In genomic region chrX:4935846-4936245, GRCh38 we compare ENCODE assay signal across 13 cellular contexts.
DNase-seq lines count a peak whose midpoint lies in the region; ATAC-seq and TF ChIP-seq lines count a peak whose summit lies in the region.
"Had no signal": no experiment of that assay in that cellular context is flagged by ENCODE, and none has a peak within 500 bp of the region (broad histone marks: within the 10 kb centered on the region; RNA-seq: fewer than 3 reads in every experiment).

No MANE protein-coding gene starts in this region.

- peak overlapping the region; percentile 87 for H3K4me2 ChIP-seq in OCI-LY3 (ENCODE audit: low read length)
- H3K4me2 ChIP-seq: KMS-11 had no signal

- BruUV-seq in Caco-2 (replicated peaks; lab: Mats Ljungman, UMichigan): no TSS peak

- POLR2A ChIA-PET in Caco-2 (lab: Charles Lee): no interaction called here

- H3K36me3 Mint-ChIP-seq in stimulated activated effector memory CD8-positive, alpha-beta T cell treated with anti-CD3 and anti-CD28 coated beads, Interleukin-12 subunit alpha, Interleukin-12 subunit beta, amount 100 ng/mL, for 72 hours: no peaks in the 10 kb centered on the region
- H3K36me3 Mint-ChIP-seq in immature natural killer cell (no peaks in the 10 kb centered on the region), Caco-2 (ENCODE audit: insufficient read depth, unreplicated experiment) (no peaks in the 10 kb centered on the region)
- H3K36me3 Mint-ChIP-seq: type B pancreatic cell had no signal

- CTCF ChIA-PET in Caco-2 (lab: Charles Lee): no interaction called here

- H3K27ac ChIP-seq in OCI-LY3 (ENCODE audit: low read length): peak overlapping the region; percentile 90
- H3K27ac ChIP-seq: KMS-11 had no signal

- H2AFZ ChIP-seq in OCI-LY3 (ENCODE audit: low read depth, low read length): no peak overlapping the region

- H3K9me3 Mint-ChIP-seq in stimulated activated effector memory CD8-positive, alpha-beta T cell treated with anti-CD3 and anti-CD28 coated beads, Interleukin-12 subunit alpha, Interleukin-12 subunit beta, amount 100 ng/mL, for 72 hours: peaks cover 4% of the 10 kb centered on the region
- H3K9me3 Mint-ChIP-seq in immature natural killer cell (peaks cover 0 to 12% (median 9%) of the 10 kb centered on the region in 6 donors), Caco-2 (ENCODE audit: unreplicated experiment) (no peaks in the 10 kb centered on the region)
- H3K9me3 Mint-ChIP-seq: CD4-positive, alpha-beta T cell had no signal

- H3K9me3 ChIP-seq in OCI-LY3 (ENCODE audit: insufficient read depth, low read length): no peaks in the 10 kb centered on the region
- no peaks in the 10 kb centered on the region for H3K9me3 ChIP-seq in Caco-2

- no peaks in the 10 kb centered on the region for H3K27me3 ChIP-seq in OCI-LY3 (ENCODE audit: low read depth, low read length)
- no peaks in the 10 kb centered on the region for H3K27me3 ChIP-seq in Caco-2 (replicated peaks; ENCODE audit: control insufficient read depth, insufficient read depth, low read length)

- TF ChIP-seq CTCF in OCI-LY3 (IDR thresholded peaks at IDR 0.05; ENCODE audit: low read depth, low read length): no peak
- TF ChIP-seq CTCF in Caco-2 (IDR thresholded peaks at IDR 0.05; ENCODE audit: insufficient read depth in 1 of 2, low read depth in 1 of 2, low read length in 1 of 2, severe bottlenecking in 1 of 2, unreplicated experiment in 1 of 2): no peak

- peak; percentile 70 for DNase-seq in GDM1 (lab: John Stamatoyannopoulos, UW)
- DNase-seq in left ventricle myocardium superior: no peak
- no peak for DNase-seq in stimulated activated effector memory CD8-positive, alpha-beta T cell treated with anti-CD3 and anti-CD28 coated beads, Interleukin-12 subunit alpha, Interleukin-12 subunit beta, amount 100 ng/mL, for 72 hours (ENCODE audit: low spot score in 2 of 2)
- no peak for DNase-seq in immature natural killer cell
- no peak for DNase-seq in DMS 273 treated with DMSO at 0.1 percent for 48 hours (lab: John Stamatoyannopoulos, UW)
- no peak for DNase-seq in Caco-2
- DNase-seq: activated naive CD4-positive, alpha-beta T cell; CD4-positive, alpha-beta T cell; NK-92 treated with Interleukin-12 subunit alpha and Interleukin-12 subunit beta, amount 100 ng/mL, for 24 hours had no signal

- H3K36me3 ChIP-seq in OCI-LY3 (replicated peaks; ENCODE audit: low read depth, low read length): no peaks in the 10 kb centered on the region
- no peaks in the 10 kb centered on the region for H3K36me3 ChIP-seq in Caco-2 (ENCODE audit: control insufficient read depth, insufficient read depth, low read length)

- ATAC-seq in HG02852 (IDR thresholded peaks at IDR 0.05; ENCODE audit: unreplicated experiment): peak; percentile 82
- peak; percentile 51 for ATAC-seq in left ventricle myocardium superior
- no peak for ATAC-seq in stimulated activated effector memory CD8-positive, alpha-beta T cell treated with anti-CD3 and anti-CD28 coated beads, Interleukin-12 subunit alpha, Interleukin-12 subunit beta, amount 100 ng/mL, for 72 hours

- peak overlapping the region; percentile 63 for H3K4me3 ChIP-seq in OCI-LY3 (ENCODE audit: low read length)
- no peak overlapping the region for H3K4me3 ChIP-seq in Caco-2 (ENCODE audit: low read depth, low read length)

- H3K4me1 Mint-ChIP-seq in stimulated activated effector memory CD8-positive, alpha-beta T cell treated with anti-CD3 and anti-CD28 coated beads, Interleukin-12 subunit alpha, Interleukin-12 subunit beta, amount 100 ng/mL, for 72 hours: no peaks in the 10 kb centered on the region
- H3K4me1 Mint-ChIP-seq in immature natural killer cell (no peaks in the 10 kb centered on the region), Caco-2 (ENCODE audit: low read depth, unreplicated experiment) (no peaks in the 10 kb centered on the region)

- no peak overlapping the region for H3K27ac Mint-ChIP-seq in stimulated activated effector memory CD8-positive, alpha-beta T cell treated with anti-CD3 and anti-CD28 coated beads, Interleukin-12 subunit alpha, Interleukin-12 subunit beta, amount 100 ng/mL, for 72 hours
- no peak overlapping the region for H3K27ac Mint-ChIP-seq in immature natural killer cell
- H3K27ac Mint-ChIP-seq in Caco-2 (ENCODE audit: unreplicated experiment): no peak overlapping the region
- H3K27ac Mint-ChIP-seq: CD4-positive, alpha-beta T cell; type B pancreatic cell had no signal

- intact Hi-C loops in left ventricle myocardium superior (cut with micrococcal nuclease) (no loop called here), Caco-2 (cut with micrococcal nuclease; ENCODE audit: unreplicated experiment) (no loop called here)

- no peaks in the 10 kb centered on the region for H4K20me1 ChIP-seq in OCI-LY3 (ENCODE audit: insufficient read depth, low read length)

- H3K4me1 ChIP-seq in OCI-LY3 (ENCODE audit: low read length) (peaks cover 28% of the 10 kb centered on the region), Caco-2 (no peaks in the 10 kb centered on the region)

- peak overlapping the region; percentile 50; the same call in 1 of the 2 replicates for H3K9ac ChIP-seq in OCI-LY3 (ENCODE audit: low read length)
- H3K9ac ChIP-seq: KMS-11 had no signal

- H3K27me3 Mint-ChIP-seq in immature natural killer cell (ENCODE audit: low read depth in 3 of 3) (no peaks in the 10 kb centered on the region), Caco-2 (ENCODE audit: insufficient read depth, unreplicated experiment) (no peaks in the 10 kb centered on the region)
- H3K27me3 Mint-ChIP-seq: CD4-positive, alpha-beta T cell; type B pancreatic cell had no signal

- H3K79me2 ChIP-seq in OCI-LY3 (ENCODE audit: low read length): no peaks in the 10 kb centered on the region

- H3K4me3 Mint-ChIP-seq in stimulated activated effector memory CD8-positive, alpha-beta T cell treated with anti-CD3 and anti-CD28 coated beads, Interleukin-12 subunit alpha, Interleukin-12 subunit beta, amount 100 ng/mL, for 72 hours: no peak overlapping the region
- H3K4me3 Mint-ChIP-seq in immature natural killer cell: no peak overlapping the region
- H3K4me3 Mint-ChIP-seq in Caco-2 (ENCODE audit: unreplicated experiment): no peak overlapping the region
- H3K4me3 Mint-ChIP-seq: CD4-positive, alpha-beta T cell; type B pancreatic cell had no signal
